2 cellular contexts compared by ENCODE assay signal in genomic region chr1:159880435-159880834, GRCh38.
A peak's percentile ranks its signal among the peaks of the same experiment; 100 is the strongest.
TF ChIP-seq lines count a peak whose summit lies in the region.

No MANE protein-coding gene starts in this region.

TF ChIP-seq in GM12891, 5 proteins besides CTCF, POLR2A, EP300 and RAD21:
- no peak for TF ChIP-seq PAX5 (IDR thresholded peaks at IDR 0.05; ENCODE audit: insufficient read depth, low read length, severe bottlenecking)
- 0 out of 2 replicates have a peak, but pooled peaks have one; percentile 8 for TF ChIP-seq SPI1 (IDR thresholded peaks at IDR 0.05; ENCODE audit: low read depth, low read length)

TF ChIP-seq in K562, 482 proteins besides CTCF, POLR2A, EP300 and RAD21:
- TF ChIP-seq CCAR2 (IDR thresholded peaks at IDR 0.05; ENCODE audit: low read depth, low read length) (no peak), BMI1 (IDR thresholded peaks at IDR 0.05; ENCODE audit: low read length) (no peak), ZNF512 (tag; IDR thresholded peaks at IDR 0.05) (no peak), NR4A1 (CRISPR knock-in tag; IDR thresholded peaks at IDR 0.05) (no peak), NR4A1 (tag; IDR thresholded peaks at IDR 0.05) (0 out of 2 replicates have a peak, but pooled peaks have one; percentile 48), SPI1 (IDR thresholded peaks at IDR 0.05; ENCODE audit: borderline replicate concordance, low read depth, low read length) (peak; percentile 12; the same call in 1 of the 2 replicates), ZNF639 (CRISPR knock-in tag; conservative IDR thresholded peaks at IDR 0.05 in 1 of 2, IDR thresholded peaks at IDR 0.05 in 1 of 2) (0 out of 4 replicates have a peak, but pooled peaks of 1 of the 2 experiments have one; percentile 26), RFX1 (IDR thresholded peaks at IDR 0.05) (no peak)
